1 cellular context compared by ENCODE assay signal in genomic region chr3:52250122-52250521, GRCh38.
TF ChIP-seq lines count a peak whose summit lies in the region.

No MANE protein-coding gene starts in this region.

TF ChIP-seq in HepG2, 621 proteins besides CTCF, POLR2A, EP300 and RAD21:
- TF ChIP-seq POLR2G (IDR thresholded peaks at IDR 0.05; ENCODE audit: low read depth, low read length) (0 out of 2 replicates have a peak, but pooled peaks have one; percentile 20), SMAD9 (CRISPR knock-in tag; IDR thresholded peaks at IDR 0.05) (no peak), GFI1 (CRISPR knock-in tag; IDR thresholded peaks at IDR 0.05; ENCODE audit: borderline replicate concordance) (no peak)
